26 cellular contexts compared by ENCODE assay signal in genomic region chr19:58261600-58261967, GRCh38. TPM values are rescaled to one million over a fixed set of nuclear protein-coding genes. Genes with fewer than 3 reads are reported as not detected.
DNase-seq lines count a peak whose midpoint lies in the region; ATAC-seq, FAIRE-seq and TF ChIP-seq lines count a peak whose summit lies in the region.
"Had no signal": no experiment of that assay in that cellular context is flagged by ENCODE, and none has a peak within 500 bp of the region (broad histone marks: within the 10 kb centered on the region; RNA-seq: fewer than 3 reads in every experiment).

No MANE protein-coding gene starts in this region.

- H3K36me3 Mint-ChIP-seq in CD8-positive, alpha-beta T cell, result peaks cover 82% of the 10 kb centered on the region
- peaks cover 88% of the 10 kb centered on the region for H3K36me3 Mint-ChIP-seq in progenitor cell of endocrine pancreas (ENCODE audit: insufficient read depth)

- no peak for ATAC-seq in CD8-positive, alpha-beta T cell
- no peak for ATAC-seq in GM19397 (IDR thresholded peaks at IDR 0.05; ENCODE audit: unreplicated experiment)
- ATAC-seq: activated T-cell treated with anti-CD3 and anti-CD28 coated beads, Interleukin-2, amount 50 U/mL, for 4 hours; HCT116; psoas muscle; T-cell had no signal

- TF ChIP-seq EP300 in H1 (IDR thresholded peaks at IDR 0.05; ENCODE audit: borderline replicate concordance in 1 of 2, low read depth in 2 of 2, low read length in 2 of 2), result no peak

- H3K4ac ChIP-seq in H1 (replicated peaks; ENCODE audit: insufficient read length, low read depth, low read length), result no peak overlapping the region

- H3K9ac ChIP-seq in H1 (replicated peaks in 1 of 4; ENCODE audit: extremely low read depth in 1 of 4, low read depth in 3 of 4, low read length in 3 of 4), result no peak overlapping the region

- no peaks in the 10 kb centered on the region for H3K27me3 ChIP-seq in CD8-positive, alpha-beta T cell (ENCODE audit: insufficient read depth, low read length)
- H3K27me3 ChIP-seq in H1 (replicated peaks in 1 of 4; ENCODE audit: control insufficient read depth in 3 of 4, extremely low read depth in 1 of 4, insufficient read depth in 3 of 4, low read length in 3 of 4), result no peaks in the 10 kb centered on the region
- no peaks in the 10 kb centered on the region for H3K27me3 ChIP-seq in BE2C
- no peaks in the 10 kb centered on the region for H3K27me3 ChIP-seq in thyroid gland
- H3K27me3 ChIP-seq: adrenal gland, cardiac muscle cell, SJSA1, vagina had no signal

- H3K79me2 ChIP-seq in H1 (ENCODE audit: control insufficient read depth in 1 of 2, insufficient read depth in 2 of 2, low read length in 2 of 2), result no peaks in the 10 kb centered on the region

- no peak overlapping the region for H2BK12ac ChIP-seq in H1 (ENCODE audit: low read depth, low read length)

- no peak overlapping the region for H4K5ac ChIP-seq in H1 (ENCODE audit: insufficient read length, low read depth, low read length)

- H3K9me3 Mint-ChIP-seq in CD8-positive, alpha-beta T cell, result peaks cover 21% of the 10 kb centered on the region
- H3K9me3 Mint-ChIP-seq in progenitor cell of endocrine pancreas (ENCODE audit: low read depth), result peaks cover 56% of the 10 kb centered on the region

- no peaks in the 10 kb centered on the region for H3K79me1 ChIP-seq in H1 (ENCODE audit: low read depth, low read length)

- H3K27ac ChIP-seq in CD8-positive, alpha-beta T cell (ENCODE audit: low read depth, low read length), result no peak overlapping the region
- H3K27ac ChIP-seq in H1 (ENCODE audit: low read depth, low read length) (no peak overlapping the region), thyroid gland (no peak overlapping the region)
- H3K27ac ChIP-seq: adrenal gland, cardiac muscle cell, psoas muscle, SJSA1, skin epidermis, vagina had no signal

- no peaks in the 10 kb centered on the region for H3K27me3 Mint-ChIP-seq in CD8-positive, alpha-beta T cell (ENCODE audit: low read depth)
- H3K27me3 Mint-ChIP-seq in progenitor cell of endocrine pancreas, result no peaks in the 10 kb centered on the region
- H3K27me3 Mint-ChIP-seq: T-cell had no signal

- H2BK20ac ChIP-seq in H1 (ENCODE audit: low read length), result no peak overlapping the region

- CTCF ChIA-PET in CD8-positive, alpha-beta T cell (lab: Charles Lee), result no interaction called here
- CTCF ChIA-PET in H1 (lab: Charles Lee; ENCODE audit: partially characterized antibody), result interaction anchor here (0.7 to 1.2 kb wide), 2 partner anchors 14 to 78 kb away, joined by 3 to 4 read pairs; no protein-coding TSS in a partner anchor

- H3K36me3 ChIP-seq in CD8-positive, alpha-beta T cell (ENCODE audit: insufficient read depth, low read length), result peaks cover 29% of the 10 kb centered on the region
- H3K36me3 ChIP-seq in H1 (ENCODE audit: control insufficient read depth in 2 of 4, insufficient read depth in 4 of 4, low read length in 3 of 4) (peaks cover 24 to 96% (median 72%) of the 10 kb centered on the region in 4 experiments; a peak in 7 of 8 replicates), BE2C (peaks cover 83% of the 10 kb centered on the region), thyroid gland (peaks cover 41 to 60% of the 10 kb centered on the region in 2 donors)
- H3K36me3 ChIP-seq: adrenal gland had no signal

- H3K27ac Mint-ChIP-seq in CD8-positive, alpha-beta T cell, result no peak overlapping the region
- peak overlapping the region; percentile 93 for H3K27ac Mint-ChIP-seq in progenitor cell of endocrine pancreas
- H3K27ac Mint-ChIP-seq: T-cell had no signal

- H3K23me2 ChIP-seq in H1 (ENCODE audit: low read depth, low read length), result no peaks in the 10 kb centered on the region

- H4K8ac ChIP-seq in H1 (ENCODE audit: extremely low read depth, insufficient read depth, low read length), result no peak overlapping the region

- no peak overlapping the region for H3K14ac ChIP-seq in H1 (ENCODE audit: insufficient read length)

- no peak overlapping the region for H2BK120ac ChIP-seq in H1 (replicated peaks; ENCODE audit: low read depth, low read length)

- H3K4me1 Mint-ChIP-seq in CD8-positive, alpha-beta T cell (ENCODE audit: low read depth), result no peaks in the 10 kb centered on the region
- H3K4me1 Mint-ChIP-seq in progenitor cell of endocrine pancreas (ENCODE audit: low read depth), result no peaks in the 10 kb centered on the region
- H3K4me1 Mint-ChIP-seq: T-cell had no signal

- no peak overlapping the region for H3K23ac ChIP-seq in H1 (ENCODE audit: insufficient read length)

- no peak overlapping the region for H2AFZ ChIP-seq in H1 (ENCODE audit: low read length)

- H3K9me3 ChIP-seq in CD8-positive, alpha-beta T cell (ENCODE audit: low read length), result peaks cover 69% of the 10 kb centered on the region
- peaks cover 92 to 98% of the 10 kb centered on the region in 2 experiments for H3K9me3 ChIP-seq in H1 (ENCODE audit: insufficient read depth in 2 of 2, low read depth in 1 of 2, low read length in 1 of 2)
- H3K9me3 ChIP-seq in BE2C, result peaks cover 43% of the 10 kb centered on the region
- H3K9me3 ChIP-seq in thyroid gland, result peaks cover 29% of the 10 kb centered on the region

- no peak overlapping the region for H3K4me3 Mint-ChIP-seq in CD8-positive, alpha-beta T cell
- H3K4me3 Mint-ChIP-seq in progenitor cell of endocrine pancreas (ENCODE audit: low read depth), result no peak overlapping the region
- H3K4me3 Mint-ChIP-seq: activated T-cell treated with anti-CD3 and anti-CD28 coated beads, Interleukin-2, amount 50 U/mL, for 4 hours; T-cell had no signal

- no peak for TF ChIP-seq RAD21 in H1 (IDR thresholded peaks at IDR 0.05 in 1 of 2, conservative IDR thresholded peaks at IDR 0.05 in 1 of 2; ENCODE audit: low read depth in 2 of 2, low read length in 2 of 2)

- peak; percentile 28 for FAIRE-seq in H1 (lab: Jason Lieb, UNC)
- FAIRE-seq: GM12891, TTC549 had no signal

- WGBS in H1 (ENCODE audit: extremely low coverage in 1 of 2, insufficient coverage in 1 of 2, insufficient read length in 1 of 2, insufficient replicate concordance in 2 of 2, low coverage in 1 of 2, low lambda C conversion rate in 2 of 2, missing lambda C conversion rate in 1 of 2), 2 experiments, result 92% methylated on average over 3 of the region's 3 CpGs; no CpG with 5 or more reads in 1 of the 2 experiments
- 93 to 97% methylated on average over 3 of the region's 3 CpGs for WGBS in thyroid gland, 2 donors

- no peaks in the 10 kb centered on the region for H4K20me1 ChIP-seq in H1 (replicated peaks in 1 of 2; ENCODE audit: control insufficient read depth in 1 of 2, insufficient read depth in 2 of 2, low read length in 2 of 2)

- H3K4me3 ChIP-seq in CD8-positive, alpha-beta T cell (ENCODE audit: low read depth, low read length), result peak overlapping the region; percentile 24
- H3K4me3 ChIP-seq in H1 (ENCODE audit: extremely low read depth in 1 of 4, insufficient read depth in 2 of 4, low read depth in 3 of 4, low read length in 4 of 4) (peak overlapping the region in 1 of 4 experiments; percentile 36; a peak in 1 of 8 replicates), BE2C (ENCODE audit: low read depth, low read length) (no peak overlapping the region), thyroid gland (replicated peaks in 1 of 3) (no peak overlapping the region)
- H3K4me3 ChIP-seq: cardiac muscle cell, psoas muscle, SJSA1, skin epidermis had no signal

- H3K4me1 ChIP-seq in CD8-positive, alpha-beta T cell (ENCODE audit: insufficient read depth, low read length), result no peaks in the 10 kb centered on the region
- H3K4me1 ChIP-seq in H1 (replicated peaks in 1 of 4; ENCODE audit: control insufficient read depth in 3 of 4, insufficient read depth in 4 of 4, low read length in 3 of 4), result no peaks in the 10 kb centered on the region
- H3K4me1 ChIP-seq in BE2C, result no peaks in the 10 kb centered on the region
- no peaks in the 10 kb centered on the region for H3K4me1 ChIP-seq in thyroid gland
- H3K4me1 ChIP-seq: adrenal gland, psoas muscle, SJSA1, vagina had no signal

- H3K18ac ChIP-seq in H1 (ENCODE audit: extremely low read depth, low read length), result no peak overlapping the region

- no peak overlapping the region for H3K56ac ChIP-seq in H1 (replicated peaks; ENCODE audit: insufficient read length, low read depth, low read length)

- no peak for TF ChIP-seq CTCF in CD8-positive, alpha-beta T cell (IDR thresholded peaks at IDR 0.05)
- no peak for TF ChIP-seq CTCF in H1 (IDR thresholded peaks at IDR 0.05; ENCODE audit: control extremely low read depth in 1 of 3, insufficient read depth in 1 of 3, low read depth in 1 of 3, low read length in 3 of 3)
- TF ChIP-seq CTCF in progenitor cell of endocrine pancreas (IDR thresholded peaks at IDR 0.05; ENCODE audit: unreplicated experiment), result no peak
- no peak for TF ChIP-seq CTCF in BE2C (IDR thresholded peaks at IDR 0.05; ENCODE audit: low read depth, low read length)
- no peak for TF ChIP-seq CTCF in thyroid gland (IDR thresholded peaks at IDR 0.05)

- H2BK15ac ChIP-seq in H1 (ENCODE audit: low read length), result no peak overlapping the region

- no peak overlapping the region for H4K91ac ChIP-seq in H1 (replicated peaks; ENCODE audit: insufficient read length, low read length)

- TF ChIP-seq POLR2A in H1 (IDR thresholded peaks at IDR 0.05; ENCODE audit: control extremely low read depth in 1 of 2, low read depth in 2 of 2, low read length in 2 of 2) (peak in 1 of 2 experiments; percentile 13; a peak in 1 of 3 replicates), thyroid gland (IDR thresholded peaks at IDR 0.05) (no peak)

- H2AK5ac ChIP-seq in H1 (ENCODE audit: low read depth, low read length), result no peak overlapping the region

- intact Hi-C loops in CD8-positive, alpha-beta T cell (cut with DNase I, micrococcal nuclease), result loop anchor here in 1 of 2 experiments (5.0 kb wide), 1 partner anchor 64 kb away; no protein-coding TSS in a partner anchor
- intact Hi-C loops in thyroid gland (cut with DNase I), result loop anchor here (5.0 kb wide), 2 partner anchors 54 to 134 kb away; no protein-coding TSS in a partner anchor

- DNase-seq in CD8-positive, alpha-beta T cell, result no peak
- peak; percentile 13 for DNase-seq in LHCN-M2 (ENCODE audit: low read depth)
- DNase-seq in H1 (ENCODE audit: low read depth in 1 of 2, low spot score in 2 of 2), result no peak
- no peak for DNase-seq in progenitor cell of endocrine pancreas (ENCODE audit: low spot score, unreplicated experiment)
- no peak for DNase-seq in BE2C
- no peak for DNase-seq in thyroid gland
- DNase-seq: activated CD4-positive, CD25-positive, alpha-beta regulatory T cell treated with anti-CD3 and anti-CD28 coated beads, Interleukin-2, amount 50 U/mL, for 72 hours; activated naive CD4-positive, alpha-beta T cell; activated T-cell treated with anti-CD3 and anti-CD28 coated beads, Interleukin-2, amount 50 U/mL, for 4 hours; adrenal gland; DMS79 treated with DMSO at 0.1 percent for 48 hours; IMR-90; NCI-H1092; NCI-H187; NCI-H526 treated with DMSO at 0.1 percent for 48 hours; psoas muscle; stimulated activated CD4-positive, alpha-beta T cell treated with anti-CD3 and anti-CD28 coated beads, Interleukin-1b, Interleukin-23, amount 100 ng/mL, for 48 hours; T-cell had no signal

- no peak overlapping the region for H2BK5ac ChIP-seq in H1 (ENCODE audit: low read depth, low read length)

- POLR2A ChIA-PET in CD8-positive, alpha-beta T cell (lab: Charles Lee), result no interaction called here
- POLR2A ChIA-PET in H1 (lab: Charles Lee; ENCODE audit: partially characterized antibody), result interaction anchor here (1.2 to 12.7 kb wide), 11 partner anchors 11 to 65 kb away, joined by 3 to 152 read pairs (median 7); partner anchors contain the start of genes ZNF544, ZNF8 and ZSCAN22

- H3K4me2 ChIP-seq in H1 (ENCODE audit: insufficient read depth in 1 of 2, low read depth in 2 of 2, low read length in 2 of 2), result no peak overlapping the region

RNA-seq across cellular contexts. Expression of gene ZNF8, which starts 17.2 kb away (rescaled TPM):
- total RNA-seq in CD8-positive, alpha-beta T cell, result 1 to 10 TPM; 9.2 to 9.5 TPM
- total RNA-seq in LHCN-M2 (2014; rRNA removed), result 4.5 and 6.2 TPM in 2 replicates
- polyA plus RNA-seq in LHCN-M2 (2012), result 1.7 TPM
- 20.5 and 21.5 TPM in 2 replicates for total RNA-seq in H1 (2021; fragmentation: NEBNext Ultra II Directional; extraction: Animal tissue kit (Norgen Biotek cat#: 25700))
- 9.2 and 9.8 TPM in 2 replicates for polyA plus RNA-seq in H1 (2011; rRNA removed)
- polyA plus RNA-seq in H1 (2011; cell fraction: cytosol; rRNA removed), result 7.0 TPM
- 15.2 TPM for polyA plus RNA-seq in H1 (2011; cell fraction: nucleus; rRNA removed)
- 5.5 to 7.9 TPM (median 6.5 TPM) in 4 replicates for polyA plus RNA-seq in H1 (2012, experiment 1 of 2)
- polyA plus RNA-seq in H1 (2012, experiment 2 of 2), result 4.9 TPM
- 9.6 TPM for polyA plus RNA-seq in H1 (2013, experiment 1 of 2)
- 8.2 TPM for polyA plus RNA-seq in H1 (2013, experiment 2 of 2)
- polyA minus RNA-seq in H1 (2011; rRNA and poly(A)+ RNA removed), result 30.0 and 32.5 TPM in 2 replicates
- polyA minus RNA-seq in H1 (2011; cell fraction: cytosol; rRNA and poly(A)+ RNA removed), result 17.0 TPM
- polyA minus RNA-seq in H1 (2011; cell fraction: nucleus; rRNA and poly(A)+ RNA removed), result 15.0 TPM
- total RNA-seq in progenitor cell of endocrine pancreas, result 18.1 and 18.2 TPM in 2 replicates
- polyA plus RNA-seq in BE2C (2012; ENCODE audit: insufficient read depth, insufficient read length, low read depth), result 1.9 TPM
- 10 to 100 TPM in 3 of 4 donors, 1 to 10 TPM in 1; 9.7 to 14.7 (median 10.3) TPM for total RNA-seq in thyroid gland

RNA-seq across cellular contexts. Expression of gene ZNF544, which starts 32.9 kb away (rescaled TPM):
- total RNA-seq in CD8-positive, alpha-beta T cell, result 10 to 100 TPM in 1 of 2 experiments, 1 to 10 TPM in 1; 9.5 to 12.5 TPM
- total RNA-seq in LHCN-M2 (2014; rRNA removed) (43.8 and 49.2 TPM in 2 replicates), progenitor cell of endocrine pancreas (61.0 and 70.5 TPM in 2 replicates), thyroid gland (100 to 1,000 TPM in 1 of 4 donors, 10 to 100 TPM in 3; 64.7 to 103 (median 76.5) TPM)
- 24.1 TPM for polyA plus RNA-seq in LHCN-M2 (2012)
- 54.5 and 60.8 TPM in 2 replicates for total RNA-seq in H1 (2021; fragmentation: NEBNext Ultra II Directional; extraction: Animal tissue kit (Norgen Biotek cat#: 25700))
- 47.9 and 48.8 TPM in 2 replicates for polyA plus RNA-seq in H1 (2011; rRNA removed)
- 61.3 TPM for polyA plus RNA-seq in H1 (2011; cell fraction: cytosol; rRNA removed)
- 68.7 TPM for polyA plus RNA-seq in H1 (2011; cell fraction: nucleus; rRNA removed)
- 50.6 to 67.0 TPM (median 60.0 TPM) in 4 replicates for polyA plus RNA-seq in H1 (2012, experiment 1 of 2)
- polyA plus RNA-seq in H1 (2012, experiment 2 of 2), result 14.2 TPM
- 35.8 TPM for polyA plus RNA-seq in H1 (2013, experiment 1 of 2)
- polyA plus RNA-seq in H1 (2013, experiment 2 of 2), result 33.3 TPM
- 106 and 107 TPM in 2 replicates for polyA minus RNA-seq in H1 (2011; rRNA and poly(A)+ RNA removed)
- 45.9 TPM for polyA minus RNA-seq in H1 (2011; cell fraction: cytosol; rRNA and poly(A)+ RNA removed)
- polyA minus RNA-seq in H1 (2011; cell fraction: nucleus; rRNA and poly(A)+ RNA removed), result 135 TPM
- 41.1 TPM for polyA plus RNA-seq in BE2C (2012; ENCODE audit: insufficient read depth, insufficient read length, low read depth)

RNA-seq across cellular contexts. Expression of gene ERVK3-1, which starts 43.6 kb away (rescaled TPM):
- total RNA-seq in CD8-positive, alpha-beta T cell, result 100 to 1,000 TPM; 174 to 182 TPM
- total RNA-seq in LHCN-M2 (2014; rRNA removed), result 52.8 and 59.9 TPM in 2 replicates
- 43.6 TPM for polyA plus RNA-seq in LHCN-M2 (2012)
- total RNA-seq in H1 (2021; fragmentation: NEBNext Ultra II Directional; extraction: Animal tissue kit (Norgen Biotek cat#: 25700)), result 30.6 and 31.5 TPM in 2 replicates
- polyA plus RNA-seq in H1 (2011; rRNA removed), result 28.1 and 29.9 TPM in 2 replicates
- 42.2 TPM for polyA plus RNA-seq in H1 (2011; cell fraction: cytosol; rRNA removed)
- polyA plus RNA-seq in H1 (2011; cell fraction: nucleus; rRNA removed), result 45.9 TPM
- 46.2 to 52.5 TPM (median 50.5 TPM) in 4 replicates for polyA plus RNA-seq in H1 (2012, experiment 1 of 2)
- polyA plus RNA-seq in H1 (2012, experiment 2 of 2), result 38.4 TPM
- 41.3 TPM for polyA plus RNA-seq in H1 (2013, experiment 1 of 2)
- polyA plus RNA-seq in H1 (2013, experiment 2 of 2), result 39.8 TPM
- polyA minus RNA-seq in H1 (2011; rRNA and poly(A)+ RNA removed), result 19.2 and 20.1 TPM in 2 replicates
- polyA minus RNA-seq in H1 (2011; cell fraction: cytosol; rRNA and poly(A)+ RNA removed), result 14.2 TPM
- polyA minus RNA-seq in H1 (2011; cell fraction: nucleus; rRNA and poly(A)+ RNA removed), result 31.3 TPM
- 41.3 and 46.2 TPM in 2 replicates for total RNA-seq in progenitor cell of endocrine pancreas
- polyA plus RNA-seq in BE2C (2012; ENCODE audit: insufficient read depth, insufficient read length, low read depth), result 105 TPM
- total RNA-seq in thyroid gland, result 10 to 100 TPM; 56.3 to 87.2 (median 64.5) TPM
